In the genomic region with DNA sequence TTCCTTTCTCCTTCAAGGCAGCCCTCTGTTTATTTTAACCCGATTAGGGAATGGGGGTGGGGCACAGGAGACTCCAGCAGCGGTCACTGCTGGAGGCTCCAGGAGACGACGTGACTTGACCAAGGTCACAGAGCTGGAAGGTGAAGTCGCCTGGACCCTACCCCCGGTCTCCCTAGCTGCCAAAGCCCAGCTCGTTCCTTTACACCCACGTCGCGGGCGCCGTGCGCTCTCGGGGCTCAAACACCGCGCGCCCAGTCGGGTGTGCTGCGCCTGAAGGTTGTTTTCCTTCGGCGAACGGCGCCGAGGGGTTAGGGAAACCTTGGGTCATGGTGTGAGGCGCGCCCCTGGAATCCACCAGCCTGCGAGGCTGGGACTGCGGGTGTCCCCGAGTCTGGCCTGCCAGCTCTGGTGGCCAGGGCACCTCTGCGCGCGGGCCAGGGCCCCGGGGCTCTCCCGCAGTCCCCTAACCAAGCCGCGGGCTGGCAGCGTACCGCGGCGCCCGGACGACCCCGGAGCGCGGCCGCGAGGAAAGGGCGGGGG, we compare ENCODE assay signal across 9 cellular contexts. TPM values are rescaled to one million over a fixed set of nuclear protein-coding genes. Genes with fewer than 3 reads are reported as not detected.
A peak's percentile ranks its signal among the peaks of the same experiment; 100 is the strongest.
DNase-seq lines count a peak whose midpoint lies in the region; ATAC-seq and TF ChIP-seq lines count a peak whose summit lies in the region.
"Had no signal": no experiment of that assay in that cellular context is flagged by ENCODE, and none has a peak within 500 bp of the region (broad histone marks: within the 10 kb centered on the region; RNA-seq: fewer than 3 reads in every experiment).

No MANE protein-coding gene starts in this region.

- H3K36me3 Mint-ChIP-seq in stimulated activated naive CD8-positive, alpha-beta T cell treated with anti-CD3 and anti-CD28 coated beads, Interleukin-15, Interleukin-2, amounts not matched to agents 100 ng/mL and 50 ng/mL, for 24 hours (ENCODE audit: low read depth) = no peaks in the 10 kb centered on the region
- no peaks in the 10 kb centered on the region for H3K36me3 Mint-ChIP-seq in activated naive CD8-positive, alpha-beta T cell

- H3K4me1 Mint-ChIP-seq in stimulated activated naive CD8-positive, alpha-beta T cell treated with anti-CD3 and anti-CD28 coated beads, Interleukin-15, Interleukin-2, amounts not matched to agents 100 ng/mL and 50 ng/mL, for 24 hours (ENCODE audit: low read depth) = peaks cover 13% of the 10 kb centered on the region
- peaks cover 14% of the 10 kb centered on the region for H3K4me1 Mint-ChIP-seq in activated naive CD8-positive, alpha-beta T cell (ENCODE audit: low read depth)

- H3K79me1 ChIP-seq in mesenchymal stem cell (replicated peaks; ENCODE audit: low read length, poor library complexity, severe bottlenecking) = peaks cover 19% of the 10 kb centered on the region

- no peak overlapping the region for H2BK5ac ChIP-seq in mesenchymal stem cell (ENCODE audit: low read depth, low read length, poor library complexity, severe bottlenecking)

- no peak overlapping the region for H3K9ac ChIP-seq in mesenchymal stem cell (ENCODE audit: low read length)
- H3K9ac ChIP-seq: GM23248 had no signal

- no peaks in the 10 kb centered on the region for H3K9me3 Mint-ChIP-seq in stimulated activated naive CD8-positive, alpha-beta T cell treated with anti-CD3 and anti-CD28 coated beads, Interleukin-15, Interleukin-2, amounts not matched to agents 100 ng/mL and 50 ng/mL, for 24 hours
- H3K9me3 Mint-ChIP-seq in activated naive CD8-positive, alpha-beta T cell (ENCODE audit: low read depth) = no peaks in the 10 kb centered on the region

- H2BK15ac ChIP-seq in mesenchymal stem cell (ENCODE audit: low read depth, poor library complexity, severe bottlenecking) = no peak overlapping the region

- no peak overlapping the region for H2AFZ ChIP-seq in mesenchymal stem cell (ENCODE audit: low read depth, low read length)
- H2AFZ ChIP-seq: GM23248 had no signal

- H4K91ac ChIP-seq in mesenchymal stem cell (ENCODE audit: low read length) = no peak overlapping the region

- H3K27me3 Mint-ChIP-seq in stimulated activated naive CD8-positive, alpha-beta T cell treated with anti-CD3 and anti-CD28 coated beads, Interleukin-15, Interleukin-2, amounts not matched to agents 100 ng/mL and 50 ng/mL, for 24 hours = peaks cover 70% of the 10 kb centered on the region
- peaks cover 36% of the 10 kb centered on the region for H3K27me3 Mint-ChIP-seq in activated naive CD8-positive, alpha-beta T cell

- peaks cover 41 to 87% of the 10 kb centered on the region in 2 experiments for H3K27me3 ChIP-seq in mesenchymal stem cell (ENCODE audit: control insufficient read depth in 1 of 2, insufficient read depth in 1 of 2, low read length in 2 of 2)

- DNase-seq in stimulated activated naive CD8-positive, alpha-beta T cell treated with anti-CD3 and anti-CD28 coated beads, Interleukin-15, Interleukin-2, amounts not matched to agents 100 U/mL and 50 U/mL, for 24 hours = no peak
- DNase-seq in mesenchymal stem cell = peak; percentile 1
- DNase-seq in lower leg skin (ENCODE audit: low spot score in 2 of 2) = no peak
- DNase-seq in GOT3 (lab: John Stamatoyannopoulos, UW) = no peak
- DNase-seq in foreskin melanocyte = no peak
- DNase-seq: GM23248 had no signal

- H2BK12ac ChIP-seq in mesenchymal stem cell (ENCODE audit: low read length in 2 of 2) = no peak overlapping the region

- peaks cover 40% of the 10 kb centered on the region for H3K4me1 ChIP-seq in mesenchymal stem cell (ENCODE audit: control insufficient read depth, insufficient read depth, low read depth, low read length)

- no peak overlapping the region for H2AK5ac ChIP-seq in mesenchymal stem cell (ENCODE audit: low read length, severe bottlenecking)

- TF ChIP-seq CTCF in lower leg skin (IDR thresholded peaks at IDR 0.05) = no peak

- peak overlapping the region in 1 of 2 experiments; percentile 65 for H3K4me3 ChIP-seq in mesenchymal stem cell (ENCODE audit: insufficient read depth in 1 of 2, low read depth in 1 of 2, low read length in 2 of 2)
- H3K4me3 ChIP-seq in lower leg skin (ENCODE audit: low read depth, poor library complexity, severe bottlenecking) = no peak overlapping the region
- H3K4me3 ChIP-seq: GM23248 had no signal

- H2BK120ac ChIP-seq in mesenchymal stem cell (ENCODE audit: low read depth, low read length) = no peak overlapping the region

- no peak overlapping the region for H4K8ac ChIP-seq in mesenchymal stem cell (ENCODE audit: low read length)

- intact Hi-C loops in lower leg skin (cut with DNase I; ENCODE audit: low total_unique reads) = no loop called here

- no peak overlapping the region for H3K18ac ChIP-seq in mesenchymal stem cell (ENCODE audit: low read depth in 1 of 2, low read length in 2 of 2)

- H3K23ac ChIP-seq in mesenchymal stem cell (ENCODE audit: low read length in 2 of 2) = no peak overlapping the region

- no peak overlapping the region for H3K4ac ChIP-seq in mesenchymal stem cell (ENCODE audit: low read depth in 1 of 2, low read length in 2 of 2)

- H3K14ac ChIP-seq in mesenchymal stem cell (ENCODE audit: low read length in 2 of 2) = no peak overlapping the region

- peak overlapping the region; percentile 97 for H3K4me2 ChIP-seq in mesenchymal stem cell (ENCODE audit: low read length, poor library complexity, severe bottlenecking)

- no peak overlapping the region for H3K27ac ChIP-seq in mesenchymal stem cell (ENCODE audit: low read length, poor library complexity, severe bottlenecking)
- H3K27ac ChIP-seq: GM23248 had no signal

- no peak overlapping the region for H3K27ac Mint-ChIP-seq in stimulated activated naive CD8-positive, alpha-beta T cell treated with anti-CD3 and anti-CD28 coated beads, Interleukin-15, Interleukin-2, amounts not matched to agents 100 ng/mL and 50 ng/mL, for 24 hours
- H3K27ac Mint-ChIP-seq in activated naive CD8-positive, alpha-beta T cell = no peak overlapping the region

- H3K4me3 Mint-ChIP-seq in stimulated activated naive CD8-positive, alpha-beta T cell treated with anti-CD3 and anti-CD28 coated beads, Interleukin-15, Interleukin-2, amounts not matched to agents 100 ng/mL and 50 ng/mL, for 24 hours = peak overlapping the region; percentile 64
- H3K4me3 Mint-ChIP-seq in activated naive CD8-positive, alpha-beta T cell = peak overlapping the region; percentile 84

- no peaks in the 10 kb centered on the region for H3K9me3 ChIP-seq in mesenchymal stem cell (ENCODE audit: control insufficient read depth, low read length)

- under 1% methylated on average over 48 of the region's 48 CpGs for WGBS in mesenchymal stem cell
- 1 to 2% methylated on average over 24 to 28 of the region's 48 CpGs for whole genome bisulfite sequencing in lower leg skin, 2 donors

- H3K36me3 ChIP-seq in mesenchymal stem cell (ENCODE audit: control insufficient read depth in 1 of 2, insufficient read depth in 2 of 2, low read depth in 1 of 2, low read length in 2 of 2) = peaks cover 0 to 4% of the 10 kb centered on the region in 2 experiments

- ATAC-seq in stimulated activated naive CD8-positive, alpha-beta T cell treated with anti-CD3 and anti-CD28 coated beads, Interleukin-15, Interleukin-2, amounts not matched to agents 100 U/mL and 50 U/mL, for 24 hours = no peak
- no peak for ATAC-seq in HG02588 (IDR thresholded peaks at IDR 0.05; ENCODE audit: unreplicated experiment)

- TF ChIP-seq POLR2A in lower leg skin (IDR thresholded peaks at IDR 0.05) = no peak

RNA-seq across cellular contexts. Expression of a gene that starts 0.7 kb away (rescaled TPM):
- not detected for polyA plus RNA-seq in mesenchymal stem cell (2013, experiment 1 of 2)
- polyA plus RNA-seq in mesenchymal stem cell (2013, experiment 2 of 2) = not detected
- total RNA-seq in lower leg skin = under 1 TPM in 3 of 4 donors, not detected in 1; 0.13 to 0.25 (median 0.23) TPM
- total RNA-seq: GM23248 had no signal
- polyA plus RNA-seq: GM23248 had no signal
